In the genomic region with DNA sequence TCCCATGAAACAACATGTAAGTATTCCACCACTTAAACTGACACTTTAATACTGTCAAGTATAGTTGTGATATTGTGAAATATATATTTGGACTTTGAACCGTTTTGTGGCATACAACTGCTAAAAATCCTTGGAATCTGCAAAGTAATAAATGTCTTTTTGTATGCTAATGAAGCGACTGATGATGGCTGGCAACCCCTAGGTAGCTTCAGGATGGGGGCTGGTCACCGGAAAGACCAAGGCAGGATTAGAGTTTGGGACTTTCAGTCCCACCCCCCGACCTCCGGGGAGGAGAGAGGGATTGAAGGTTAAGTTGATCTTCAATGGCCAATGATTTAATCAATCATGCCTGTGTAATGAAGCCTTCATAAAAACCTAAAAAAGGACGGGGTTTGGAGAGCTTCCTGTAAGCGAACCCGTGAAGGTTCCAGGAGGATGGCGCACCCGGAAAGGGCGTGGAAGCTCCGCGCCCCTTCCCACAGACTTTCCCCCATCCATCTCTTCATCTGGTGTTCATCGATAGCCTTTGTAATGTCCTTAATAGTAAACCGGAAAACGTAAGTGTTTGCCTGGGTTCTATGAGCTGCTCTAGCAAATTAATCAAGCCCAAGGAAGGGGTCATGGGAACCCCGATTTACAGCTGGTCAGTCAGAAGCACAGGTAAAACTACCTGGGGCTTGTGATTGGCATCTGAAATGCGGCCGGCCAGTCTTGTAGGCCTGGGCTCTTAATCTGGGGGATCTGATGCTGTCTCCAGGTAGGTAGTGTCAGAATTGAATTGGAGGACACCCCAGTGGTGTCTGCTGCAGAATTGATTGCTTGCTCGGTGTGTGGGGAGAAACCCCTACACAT, we compare ENCODE assay signal across 1 cellular context.
TF ChIP-seq lines count a peak whose summit lies in the region.

No MANE protein-coding gene starts in this region.

TF ChIP-seq in HepG2, 621 proteins besides CTCF, POLR2A, EP300 and RAD21:
- TF ChIP-seq CEBPG (CRISPR knock-in tag; IDR thresholded peaks at IDR 0.05), result peak; percentile 36; the same call in 1 of the 2 replicates
- TF ChIP-seq, protein P1, sequence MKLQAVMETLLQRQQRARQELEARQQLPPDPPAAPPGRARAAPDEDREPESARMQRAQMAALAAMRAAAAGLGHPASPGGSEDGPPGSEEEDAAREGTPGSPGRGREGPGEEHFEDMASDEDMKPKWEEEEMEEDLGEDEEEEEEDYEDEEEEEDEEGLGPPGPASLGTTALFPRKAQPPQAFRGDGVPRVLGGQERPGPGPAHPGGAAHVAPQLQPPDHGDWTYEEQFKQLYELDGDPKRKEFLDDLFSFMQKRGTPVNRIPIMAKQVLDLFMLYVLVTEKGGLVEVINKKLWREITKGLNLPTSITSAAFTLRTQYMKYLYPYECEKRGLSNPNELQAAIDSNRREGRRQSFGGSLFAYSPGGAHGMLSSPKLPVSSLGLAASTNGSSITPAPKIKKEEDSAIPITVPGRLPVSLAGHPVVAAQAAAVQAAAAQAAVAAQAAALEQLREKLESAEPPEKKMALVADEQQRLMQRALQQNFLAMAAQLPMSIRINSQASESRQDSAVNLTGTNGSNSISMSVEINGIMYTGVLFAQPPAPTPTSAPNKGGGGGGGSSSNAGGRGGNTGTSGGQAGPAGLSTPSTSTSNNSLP (IDR thresholded peaks at IDR 0.05; ENCODE audit: low read depth, low read length), result peak; percentile 14; the same call in 1 of the 2 replicates
- TF ChIP-seq, protein P2, sequence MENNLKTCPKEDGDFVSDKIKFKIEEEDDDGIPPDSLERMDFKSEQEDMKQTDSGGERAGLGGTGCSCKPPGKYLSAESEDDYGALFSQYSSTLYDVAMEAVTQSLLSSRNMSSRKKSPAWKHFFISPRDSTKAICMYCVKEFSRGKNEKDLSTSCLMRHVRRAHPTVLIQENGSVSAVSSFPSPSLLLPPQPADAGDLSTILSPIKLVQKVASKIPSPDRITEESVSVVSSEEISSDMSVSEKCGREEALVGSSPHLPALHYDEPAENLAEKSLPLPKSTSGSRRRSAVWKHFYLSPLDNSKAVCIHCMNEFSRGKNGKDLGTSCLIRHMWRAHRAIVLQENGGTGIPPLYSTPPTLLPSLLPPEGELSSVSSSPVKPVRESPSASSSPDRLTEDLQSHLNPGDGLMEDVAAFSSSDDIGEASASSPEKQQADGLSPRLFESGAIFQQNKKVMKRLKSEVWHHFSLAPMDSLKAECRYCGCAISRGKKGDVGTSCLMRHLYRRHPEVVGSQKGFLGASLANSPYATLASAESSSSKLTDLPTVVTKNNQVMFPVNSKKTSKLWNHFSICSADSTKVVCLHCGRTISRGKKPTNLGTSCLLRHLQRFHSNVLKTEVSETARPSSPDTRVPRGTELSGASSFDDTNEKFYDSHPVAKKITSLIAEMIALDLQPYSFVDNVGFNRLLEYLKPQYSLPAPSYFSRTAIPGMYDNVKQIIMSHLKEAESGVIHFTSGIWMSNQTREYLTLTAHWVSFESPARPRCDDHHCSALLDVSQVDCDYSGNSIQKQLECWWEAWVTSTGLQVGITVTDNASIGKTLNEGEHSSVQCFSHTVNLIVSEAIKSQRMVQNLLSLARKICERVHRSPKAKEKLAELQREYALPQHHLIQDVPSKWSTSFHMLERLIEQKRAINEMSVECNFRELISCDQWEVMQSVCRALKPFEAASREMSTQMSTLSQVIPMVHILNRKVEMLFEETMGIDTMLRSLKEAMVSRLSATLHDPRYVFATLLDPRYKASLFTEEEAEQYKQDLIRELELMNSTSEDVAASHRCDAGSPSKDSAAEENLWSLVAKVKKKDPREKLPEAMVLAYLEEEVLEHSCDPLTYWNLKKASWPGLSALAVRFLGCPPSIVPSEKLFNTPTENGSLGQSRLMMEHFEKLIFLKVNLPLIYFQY (CRISPR knock-in tag; IDR thresholded peaks at IDR 0.05; ENCODE audit: borderline replicate concordance), result no peak
- TF ChIP-seq NCOR1 (IDR thresholded peaks at IDR 0.05; ENCODE audit: borderline replicate concordance, low read length), result peak; percentile 65; the same call in 1 of the 2 replicates
- TF ChIP-seq TBX2 (CRISPR knock-in tag; IDR thresholded peaks at IDR 0.05; ENCODE audit: borderline replicate concordance), result no peak
- peak; percentile 80 for TF ChIP-seq CEBPB (IDR thresholded peaks at IDR 0.05; ENCODE audit: borderline replicate concordance, low read depth, low read length)
- peak; percentile 34; the same call in 1 of the 2 replicates for TF ChIP-seq HNF4A (CRISPR knock-in tag; IDR thresholded peaks at IDR 0.05)
- no peak for TF ChIP-seq SOX13 (IDR thresholded peaks at IDR 0.05)
- peak in 1 of 2 experiments; percentile 57; a peak in 1 of 4 replicates for TF ChIP-seq SOX13 (CRISPR knock-in tag; conservative IDR thresholded peaks at IDR 0.05 in 1 of 2, IDR thresholded peaks at IDR 0.05 in 1 of 2)
- TF ChIP-seq MAFF (IDR thresholded peaks at IDR 0.05; ENCODE audit: low read depth, low read length), result no peak
